Comparison of ENCODE assay signal across 9 cellular contexts in the genomic region with DNA sequence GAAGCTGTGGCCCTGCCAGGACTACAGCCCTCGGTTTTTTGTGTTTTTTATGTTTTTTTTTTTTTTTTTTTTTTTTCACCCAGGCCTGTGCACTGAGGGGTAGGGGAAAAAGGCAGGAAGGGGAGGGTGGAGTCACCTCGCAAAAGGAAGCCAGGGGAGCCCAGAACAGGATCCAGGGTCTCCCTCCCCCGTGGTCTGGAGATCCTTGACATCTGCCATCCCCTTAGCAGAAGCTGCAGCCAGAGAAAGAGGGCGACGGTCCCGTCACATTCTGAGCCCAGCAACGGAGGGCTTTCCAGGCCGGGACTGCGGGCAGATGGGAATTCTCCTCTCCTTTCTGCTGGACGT. TPM values are rescaled to one million over a fixed set of nuclear protein-coding genes. Genes with fewer than 3 reads are reported as not detected.
DNase-seq lines count a peak whose midpoint lies in the region; ATAC-seq and TF ChIP-seq lines count a peak whose summit lies in the region.
"Had no signal": no experiment of that assay in that cellular context is flagged by ENCODE, and none has a peak within 500 bp of the region (broad histone marks: within the 10 kb centered on the region; RNA-seq: fewer than 3 reads in every experiment).

No MANE protein-coding gene starts in this region.

- TF ChIP-seq POLR2A in gastroesophageal sphincter (IDR thresholded peaks at IDR 0.05) (no peak), prostate gland (IDR thresholded peaks at IDR 0.05) (no peak)

- intact Hi-C loops in prostate gland (cut with DNase I) = no loop called here

- POLR2A ChIA-PET in GM10248 (lab: Yijun Ruan, JAX) = no interaction called here

- no peak for DNase-seq in GM12864 (ENCODE audit: low read depth)
- DNase-seq in UCSD-AML1 (lab: John Stamatoyannopoulos, UW; ENCODE audit: unreplicated experiment) = peak; percentile 64
- no peak for DNase-seq in prostate gland (ENCODE audit: low spot score)
- no peak for DNase-seq in NCI-H2171 (lab: John Stamatoyannopoulos, UW)
- DNase-seq in GM10248 (ENCODE audit: extremely low spot score) = no peak
- no peak for DNase-seq in MV-4-11 (lab: John Stamatoyannopoulos, UW)

- H3K27me3 ChIP-seq in gastroesophageal sphincter (peaks cover 8% of the 10 kb centered on the region), prostate gland (replicated peaks; ENCODE audit: insufficient read depth) (no peaks in the 10 kb centered on the region)

- H3K36me3 ChIP-seq in gastroesophageal sphincter (no peaks in the 10 kb centered on the region), prostate gland (no peaks in the 10 kb centered on the region)

- TF ChIP-seq EP300 in gastroesophageal sphincter (IDR thresholded peaks at IDR 0.05) = no peak

- H3K4me3 ChIP-seq in GM12864 (ENCODE audit: low read depth, low read length) (peak overlapping the region; percentile 39), gastroesophageal sphincter (peak overlapping the region; percentile 32 to 64), prostate gland (peak overlapping the region; percentile 36 to 54)

- no peak for TF ChIP-seq CTCF in GM12864 (IDR thresholded peaks at IDR 0.05; ENCODE audit: low read depth, low read length, missing control alignments)
- no peak for TF ChIP-seq CTCF in gastroesophageal sphincter (IDR thresholded peaks at IDR 0.05)
- no peak for TF ChIP-seq CTCF in prostate gland (IDR thresholded peaks at IDR 0.05)
- no peak for TF ChIP-seq CTCF in GM10248 (IDR thresholded peaks at IDR 0.05; ENCODE audit: control extremely low read depth, extremely low read depth, low read depth, missing control alignments)

- CTCF ChIA-PET in GM10248 (lab: Yijun Ruan, JAX) = interaction anchor here (1.0 kb wide), 1 partner anchor 32 kb away, joined by 3 read pairs; no protein-coding TSS in a partner anchor

- peak overlapping the region in 3 of 4 donors; percentile 40 to 83 (median 75) for H3K27ac ChIP-seq in gastroesophageal sphincter
- H3K27ac ChIP-seq in prostate gland = peak overlapping the region; percentile 51 to 60

- H3K4me1 ChIP-seq in gastroesophageal sphincter (peaks cover 0 to 18% (median 3%) of the 10 kb centered on the region in 3 donors), prostate gland (replicated peaks) (no peaks in the 10 kb centered on the region)

- WGBS in gastroesophageal sphincter (ENCODE audit: low coverage in 1 of 2), 2 donors = 60% methylated on average over 1 of the region's 10 CpGs; no CpG with 5 or more reads in 1 of the 2 donors
- WGBS in prostate gland = 14% methylated on average over 10 of the region's 10 CpGs

- no peaks in the 10 kb centered on the region for H3K9me3 ChIP-seq in gastroesophageal sphincter
- H3K9me3 ChIP-seq in prostate gland = no peaks in the 10 kb centered on the region

- no peak for ATAC-seq in gastroesophageal sphincter
- ATAC-seq in HG02571 (IDR thresholded peaks at IDR 0.05; ENCODE audit: unreplicated experiment) = no peak

RNA-seq across cellular contexts. Expression of a gene that starts 29.1 kb away (rescaled TPM):
- under 1 TPM in 3 of 4 donors, not detected in 1; 0.13 to 0.92 (median 0.39) TPM for total RNA-seq in gastroesophageal sphincter
- 1 to 10 TPM in 1 of 2 donors, under 1 TPM in 1; 0.55 to 6.3 TPM for total RNA-seq in prostate gland
- total RNA-seq: T-helper 1 cell treated with Interleukin-12 subunit alpha and Interleukin-12 subunit beta and Interleukin-4 antibody, amounts not matched to agents 30 ng/mL and 1 ng/mL, for 36 hours had no signal

RNA-seq across cellular contexts. Expression of a gene that starts 49.1 kb away (rescaled TPM):
- total RNA-seq in gastroesophageal sphincter = 1 to 10 TPM; 1.1 to 6.6 (median 5.0) TPM
- 1 to 10 TPM; 3.0 to 9.0 TPM for total RNA-seq in prostate gland

RNA-seq across cellular contexts. Expression of a gene that starts 49.3 kb away (rescaled TPM):
- total RNA-seq in gastroesophageal sphincter = 1 to 10 TPM in 2 of 4 donors, not detected in 2; 1.2 TPM
- 1 to 10 TPM in 1 of 2 donors, not detected in 1; 3.1 TPM for total RNA-seq in prostate gland
